1 cellular context compared by ENCODE assay signal in the genomic region with DNA sequence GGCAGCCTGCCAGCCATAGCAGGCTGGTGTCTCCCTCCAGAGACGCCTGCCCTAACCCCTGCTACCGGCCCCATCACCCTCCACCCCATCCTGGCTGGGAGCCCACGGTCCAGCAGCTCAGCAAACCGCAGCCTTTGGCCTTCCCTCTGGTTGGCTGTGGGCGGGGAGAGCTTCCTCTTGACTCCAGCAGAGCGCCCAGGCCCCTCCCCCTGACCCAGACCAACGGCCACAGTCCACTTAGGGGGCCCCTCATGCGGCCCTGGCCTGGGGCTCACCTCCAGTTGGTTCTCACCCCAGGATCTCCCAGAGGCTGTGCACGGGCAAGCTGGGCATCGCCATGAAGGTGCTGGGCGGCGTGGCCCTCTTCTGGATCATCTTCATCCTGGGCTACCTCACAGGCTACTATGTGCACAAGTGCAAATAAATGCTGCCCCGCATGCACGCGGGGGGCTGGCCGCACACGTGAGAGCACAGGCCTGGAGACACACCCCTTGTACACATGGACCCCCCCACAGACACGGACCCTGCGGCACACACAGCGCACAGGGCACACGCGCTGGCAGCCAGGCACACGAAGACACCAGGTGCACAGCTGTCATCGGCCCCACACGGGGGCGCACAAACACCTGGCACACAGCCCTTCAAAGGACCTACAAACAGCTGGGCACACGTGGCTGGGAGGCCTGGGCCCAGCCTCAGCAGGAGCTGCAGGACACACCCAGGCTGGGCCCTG.
TF ChIP-seq lines count a peak whose summit lies in the region.

No MANE protein-coding gene starts in this region.

TF ChIP-seq in HepG2, 621 proteins besides CTCF, POLR2A, EP300 and RAD21 (continued from another document and continues in another):
- TF ChIP-seq UBTF (CRISPR knock-in tag; IDR thresholded peaks at IDR 0.05), result peak; percentile 86
- TF ChIP-seq NFRKB (IDR thresholded peaks at IDR 0.05), result no peak
- TF ChIP-seq, protein P1, sequence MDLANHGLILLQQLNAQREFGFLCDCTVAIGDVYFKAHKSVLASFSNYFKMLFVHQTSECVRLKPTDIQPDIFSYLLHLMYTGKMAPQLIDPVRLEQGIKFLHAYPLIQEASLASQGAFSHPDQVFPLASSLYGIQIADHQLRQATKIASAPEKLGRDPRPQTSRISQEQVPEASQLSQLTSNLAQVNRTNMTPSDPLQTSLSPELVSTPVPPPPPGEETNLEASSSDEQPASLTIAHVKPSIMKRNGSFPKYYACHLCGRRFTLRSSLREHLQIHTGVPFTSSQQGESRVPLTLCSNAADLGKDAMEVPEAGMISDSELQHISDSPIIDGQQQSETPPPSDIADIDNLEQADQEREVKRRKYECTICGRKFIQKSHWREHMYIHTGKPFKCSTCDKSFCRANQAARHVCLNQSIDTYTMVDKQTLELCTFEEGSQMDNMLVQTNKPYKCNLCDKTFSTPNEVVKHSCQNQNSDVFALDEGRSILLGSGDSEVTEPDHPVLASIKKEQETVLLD (CRISPR knock-in tag; IDR thresholded peaks at IDR 0.05; ENCODE audit: low read depth), result no peak
- TF ChIP-seq NR2C2 (CRISPR knock-in tag; IDR thresholded peaks at IDR 0.05; ENCODE audit: borderline replicate concordance), result peak; percentile 86
- no peak for TF ChIP-seq ZFP41 (CRISPR knock-in tag; IDR thresholded peaks at IDR 0.05; ENCODE audit: borderline replicate concordance)
- TF ChIP-seq TAF1 (CRISPR knock-in tag; IDR thresholded peaks at IDR 0.05), result peak; percentile 49; the same call in 1 of the 2 replicates
- TF ChIP-seq MED8 (CRISPR knock-in tag; IDR thresholded peaks at IDR 0.05; ENCODE audit: insufficient replicate concordance), result peak; percentile 35
- peak; percentile 75 for TF ChIP-seq HNF4A (CRISPR knock-in tag; IDR thresholded peaks at IDR 0.05)
- peak; percentile 65 for TF ChIP-seq POLR2AphosphoS5 (IDR thresholded peaks at IDR 0.05; ENCODE audit: low read depth, low read length)
- no peak for TF ChIP-seq ZNF562 (CRISPR knock-in tag; IDR thresholded peaks at IDR 0.05; ENCODE audit: borderline replicate concordance)
- TF ChIP-seq HNRNPUL1 (IDR thresholded peaks at IDR 0.05; ENCODE audit: low read depth, low read length), result 0 out of 2 replicates have a peak, but pooled peaks have one; percentile 32
- peak; percentile 92 for TF ChIP-seq ZSCAN9 (CRISPR knock-in tag; IDR thresholded peaks at IDR 0.05; ENCODE audit: borderline replicate concordance)
- TF ChIP-seq TCF7 (IDR thresholded peaks at IDR 0.05; ENCODE audit: low read depth), result peak; percentile 26; the same call in 1 of the 2 replicates
- TF ChIP-seq MAZ (IDR thresholded peaks at IDR 0.05; ENCODE audit: borderline replicate concordance, low read depth, low read length), result peak; percentile 32; the same call in 1 of the 2 replicates
- peak; percentile 71 for TF ChIP-seq MAZ (CRISPR knock-in tag; IDR thresholded peaks at IDR 0.05; ENCODE audit: low read depth)
- TF ChIP-seq ZFP36 (IDR thresholded peaks at IDR 0.05; ENCODE audit: borderline replicate concordance, low read depth, low read length, partially characterized antibody), result no peak
- TF ChIP-seq ZNF44 (CRISPR knock-in tag; IDR thresholded peaks at IDR 0.05), result no peak; the same call in 1 of the 2 replicates
- 0 out of 2 replicates have a peak, but pooled peaks have one; percentile 47 for TF ChIP-seq FOXA3 (CRISPR knock-in tag; IDR thresholded peaks at IDR 0.05)
- no peak for TF ChIP-seq ZNF577 (CRISPR knock-in tag; IDR thresholded peaks at IDR 0.05; ENCODE audit: borderline replicate concordance, low read depth)
- TF ChIP-seq, protein P2, sequence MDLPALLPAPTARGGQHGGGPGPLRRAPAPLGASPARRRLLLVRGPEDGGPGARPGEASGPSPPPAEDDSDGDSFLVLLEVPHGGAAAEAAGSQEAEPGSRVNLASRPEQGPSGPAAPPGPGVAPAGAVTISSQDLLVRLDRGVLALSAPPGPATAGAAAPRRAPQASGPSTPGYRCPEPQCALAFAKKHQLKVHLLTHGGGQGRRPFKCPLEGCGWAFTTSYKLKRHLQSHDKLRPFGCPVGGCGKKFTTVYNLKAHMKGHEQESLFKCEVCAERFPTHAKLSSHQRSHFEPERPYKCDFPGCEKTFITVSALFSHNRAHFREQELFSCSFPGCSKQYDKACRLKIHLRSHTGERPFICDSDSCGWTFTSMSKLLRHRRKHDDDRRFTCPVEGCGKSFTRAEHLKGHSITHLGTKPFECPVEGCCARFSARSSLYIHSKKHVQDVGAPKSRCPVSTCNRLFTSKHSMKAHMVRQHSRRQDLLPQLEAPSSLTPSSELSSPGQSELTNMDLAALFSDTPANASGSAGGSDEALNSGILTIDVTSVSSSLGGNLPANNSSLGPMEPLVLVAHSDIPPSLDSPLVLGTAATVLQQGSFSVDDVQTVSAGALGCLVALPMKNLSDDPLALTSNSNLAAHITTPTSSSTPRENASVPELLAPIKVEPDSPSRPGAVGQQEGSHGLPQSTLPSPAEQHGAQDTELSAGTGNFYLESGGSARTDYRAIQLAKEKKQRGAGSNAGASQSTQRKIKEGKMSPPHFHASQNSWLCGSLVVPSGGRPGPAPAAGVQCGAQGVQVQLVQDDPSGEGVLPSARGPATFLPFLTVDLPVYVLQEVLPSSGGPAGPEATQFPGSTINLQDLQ (CRISPR knock-in tag; IDR thresholded peaks at IDR 0.05), result no peak
- TF ChIP-seq FLYWCH1 (CRISPR knock-in tag; IDR thresholded peaks at IDR 0.05), result no peak
- TF ChIP-seq REL (CRISPR knock-in tag; conservative IDR thresholded peaks at IDR 0.05), result peak; percentile 67; the same call in 1 of the 2 replicates
- peak; percentile 93 for TF ChIP-seq REPIN1 (CRISPR knock-in tag; IDR thresholded peaks at IDR 0.05; ENCODE audit: borderline replicate concordance, low read depth)
- TF ChIP-seq ZNF576 (CRISPR knock-in tag; IDR thresholded peaks at IDR 0.05), result 0 out of 2 replicates have a peak, but pooled peaks have one; percentile 66
- no peak for TF ChIP-seq ZNF354B (CRISPR knock-in tag; IDR thresholded peaks at IDR 0.05)
- TF ChIP-seq, protein P3, sequence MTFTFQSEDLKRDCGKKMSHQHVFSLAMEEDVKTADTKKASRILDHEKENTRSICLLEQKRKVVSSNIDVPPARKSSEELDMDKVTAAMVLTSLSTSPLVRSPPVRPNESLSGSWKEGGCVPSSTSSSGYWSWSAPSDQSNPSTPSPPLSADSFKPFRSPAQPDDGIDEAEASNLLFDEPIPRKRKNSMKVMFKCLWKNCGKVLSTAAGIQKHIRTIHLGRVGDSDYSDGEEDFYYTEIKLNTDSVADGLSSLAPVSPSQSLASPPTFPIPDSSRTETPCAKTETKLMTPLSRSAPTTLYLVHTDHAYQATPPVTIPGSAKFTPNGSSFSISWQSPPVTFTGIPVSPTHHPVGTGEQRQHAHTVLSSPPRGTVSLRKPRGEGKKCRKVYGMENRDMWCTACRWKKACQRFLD (CRISPR knock-in tag; IDR thresholded peaks at IDR 0.05; ENCODE audit: borderline replicate concordance), result no peak
- TF ChIP-seq ZNF770 (CRISPR knock-in tag; IDR thresholded peaks at IDR 0.05), result no peak
- TF ChIP-seq SIN3B (IDR thresholded peaks at IDR 0.05; ENCODE audit: low read length), result no peak
- TF ChIP-seq ZNF816 (CRISPR knock-in tag; IDR thresholded peaks at IDR 0.05; ENCODE audit: borderline replicate concordance), result peak; percentile 92; the same call in 1 of the 2 replicates
- peak; percentile 89 for TF ChIP-seq ZNF160 (CRISPR knock-in tag; IDR thresholded peaks at IDR 0.05)
- TF ChIP-seq ZNF780A (CRISPR knock-in tag; IDR thresholded peaks at IDR 0.05), result no peak
- TF ChIP-seq YEATS4 (CRISPR knock-in tag; IDR thresholded peaks at IDR 0.05; ENCODE audit: borderline replicate concordance), result peak; percentile 89
- TF ChIP-seq EHMT2 (IDR thresholded peaks at IDR 0.05; ENCODE audit: borderline replicate concordance, low read depth, low read length), result no peak
- TF ChIP-seq ZNF75D (CRISPR knock-in tag; IDR thresholded peaks at IDR 0.05; ENCODE audit: borderline replicate concordance), result no peak
- TF ChIP-seq ZNF850 (CRISPR knock-in tag; conservative IDR thresholded peaks at IDR 0.05), result peak; percentile 75; the same call in 1 of the 2 replicates
- TF ChIP-seq ZNF546 (CRISPR knock-in tag; conservative IDR thresholded peaks at IDR 0.05), result peak; percentile 87; the same call in 1 of the 2 replicates
- peak; percentile 28; the same call in 1 of the 2 replicates for TF ChIP-seq HOXA7 (CRISPR knock-in tag; IDR thresholded peaks at IDR 0.05)
- TF ChIP-seq, protein P4, sequence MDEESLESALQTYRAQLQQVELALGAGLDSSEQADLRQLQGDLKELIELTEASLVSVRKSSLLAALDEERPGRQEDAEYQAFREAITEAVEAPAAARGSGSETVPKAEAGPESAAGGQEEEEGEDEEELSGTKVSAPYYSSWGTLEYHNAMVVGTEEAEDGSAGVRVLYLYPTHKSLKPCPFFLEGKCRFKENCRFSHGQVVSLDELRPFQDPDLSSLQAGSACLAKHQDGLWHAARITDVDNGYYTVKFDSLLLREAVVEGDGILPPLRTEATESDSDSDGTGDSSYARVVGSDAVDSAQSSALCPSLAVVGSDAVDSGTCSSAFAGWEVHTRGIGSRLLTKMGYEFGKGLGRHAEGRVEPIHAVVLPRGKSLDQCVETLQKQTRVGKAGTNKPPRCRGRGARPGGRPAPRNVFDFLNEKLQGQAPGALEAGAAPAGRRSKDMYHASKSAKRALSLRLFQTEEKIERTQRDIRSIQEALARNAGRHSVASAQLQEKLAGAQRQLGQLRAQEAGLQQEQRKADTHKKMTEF (CRISPR knock-in tag; IDR thresholded peaks at IDR 0.05), result peak; percentile 72
- TF ChIP-seq, protein P5, sequence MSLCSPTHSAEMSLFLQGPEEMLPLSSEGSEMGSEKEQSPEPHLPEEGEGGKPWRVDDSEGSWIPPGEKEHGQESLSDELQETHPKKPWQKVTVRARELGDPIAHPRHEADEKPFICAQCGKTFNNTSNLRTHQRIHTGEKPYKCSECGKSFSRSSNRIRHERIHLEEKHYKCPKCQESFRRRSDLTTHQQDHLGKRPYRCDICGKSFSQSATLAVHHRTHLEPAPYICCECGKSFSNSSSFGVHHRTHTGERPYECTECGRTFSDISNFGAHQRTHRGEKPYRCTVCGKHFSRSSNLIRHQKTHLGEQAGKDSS (CRISPR knock-in tag; IDR thresholded peaks at IDR 0.05; ENCODE audit: borderline replicate concordance, low read depth), result peak; percentile 43; the same call in 1 of the 2 replicates
- peak; percentile 92 for TF ChIP-seq ZNF552 (CRISPR knock-in tag; IDR thresholded peaks at IDR 0.05; ENCODE audit: borderline replicate concordance)
- peak; percentile 96 for TF ChIP-seq ZNF747 (CRISPR knock-in tag; IDR thresholded peaks at IDR 0.05; ENCODE audit: borderline replicate concordance)
- TF ChIP-seq ZNF326 (CRISPR knock-in tag; IDR thresholded peaks at IDR 0.05; ENCODE audit: borderline replicate concordance), result peak; percentile 79; the same call in 1 of the 2 replicates
- TF ChIP-seq, protein P6, sequence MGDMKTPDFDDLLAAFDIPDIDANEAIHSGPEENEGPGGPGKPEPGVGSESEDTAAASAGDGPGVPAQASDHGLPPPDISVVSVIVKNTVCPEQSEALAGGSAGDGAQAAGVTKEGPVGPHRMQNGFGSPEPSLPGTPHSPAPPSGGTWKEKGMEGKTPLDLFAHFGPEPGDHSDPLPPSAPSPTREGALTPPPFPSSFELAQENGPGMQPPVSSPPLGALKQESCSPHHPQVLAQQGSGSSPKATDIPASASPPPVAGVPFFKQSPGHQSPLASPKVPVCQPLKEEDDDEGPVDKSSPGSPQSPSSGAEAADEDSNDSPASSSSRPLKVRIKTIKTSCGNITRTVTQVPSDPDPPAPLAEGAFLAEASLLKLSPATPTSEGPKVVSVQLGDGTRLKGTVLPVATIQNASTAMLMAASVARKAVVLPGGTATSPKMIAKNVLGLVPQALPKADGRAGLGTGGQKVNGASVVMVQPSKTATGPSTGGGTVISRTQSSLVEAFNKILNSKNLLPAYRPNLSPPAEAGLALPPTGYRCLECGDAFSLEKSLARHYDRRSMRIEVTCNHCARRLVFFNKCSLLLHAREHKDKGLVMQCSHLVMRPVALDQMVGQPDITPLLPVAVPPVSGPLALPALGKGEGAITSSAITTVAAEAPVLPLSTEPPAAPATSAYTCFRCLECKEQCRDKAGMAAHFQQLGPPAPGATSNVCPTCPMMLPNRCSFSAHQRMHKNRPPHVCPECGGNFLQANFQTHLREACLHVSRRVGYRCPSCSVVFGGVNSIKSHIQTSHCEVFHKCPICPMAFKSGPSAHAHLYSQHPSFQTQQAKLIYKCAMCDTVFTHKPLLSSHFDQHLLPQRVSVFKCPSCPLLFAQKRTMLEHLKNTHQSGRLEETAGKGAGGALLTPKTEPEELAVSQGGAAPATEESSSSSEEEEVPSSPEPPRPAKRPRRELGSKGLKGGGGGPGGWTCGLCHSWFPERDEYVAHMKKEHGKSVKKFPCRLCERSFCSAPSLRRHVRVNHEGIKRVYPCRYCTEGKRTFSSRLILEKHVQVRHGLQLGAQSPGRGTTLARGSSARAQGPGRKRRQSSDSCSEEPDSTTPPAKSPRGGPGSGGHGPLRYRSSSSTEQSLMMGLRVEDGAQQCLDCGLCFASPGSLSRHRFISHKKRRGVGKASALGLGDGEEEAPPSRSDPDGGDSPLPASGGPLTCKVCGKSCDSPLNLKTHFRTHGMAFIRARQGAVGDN (CRISPR knock-in tag; IDR thresholded peaks at IDR 0.05), result peak; percentile 98
